ENCODE assay signal across 8 cellular contexts in genomic region chr3:25664066-25664809, GRCh38. TPM values are rescaled to one million over a fixed set of nuclear protein-coding genes. Genes with fewer than 3 reads are reported as not detected.
A peak's percentile ranks its signal among the peaks of the same experiment; 100 is the strongest.
DNase-seq lines count a peak whose midpoint lies in the region; ATAC-seq and TF ChIP-seq lines count a peak whose summit lies in the region.

No MANE protein-coding gene starts in this region.

- peak overlapping the region; percentile 98 for H3K4me3 Mint-ChIP-seq in CD4-positive, alpha-beta T cell

- peaks cover 55% of the 10 kb centered on the region for H3K4me1 Mint-ChIP-seq in CD4-positive, alpha-beta T cell (ENCODE audit: low read depth)

- no peaks in the 10 kb centered on the region for H3K27me3 ChIP-seq in CD4-positive, alpha-beta T cell (ENCODE audit: control insufficient read depth, insufficient read depth, low read length)

- peak; percentile 24 for ATAC-seq in CD4-positive, alpha-beta T cell (ENCODE audit: poor library complexity)
- ATAC-seq in GM19452 (IDR thresholded peaks at IDR 0.05; ENCODE audit: unreplicated experiment) (peak; percentile 34), HG03565 (IDR thresholded peaks at IDR 0.05; ENCODE audit: unreplicated experiment) (peak; percentile 11)
- peak; percentile 28 to 44 for ATAC-seq in activated CD4-positive, CD25-positive, alpha-beta regulatory T cell treated with anti-CD3 and anti-CD28 coated beads, Interleukin-2, amount 50 U/mL, for 24 hours

- intact Hi-C loops in CD4-positive, alpha-beta T cell (cut with DNase I, micrococcal nuclease) = loop anchor here (2.0 kb wide), 2 partner anchors 119 to 121 kb away; partner anchors contain the start of gene NGLY1 (in 1 of the 2)

- H3K27ac ChIP-seq in CD4-positive, alpha-beta T cell (ENCODE audit: low read depth, low read length) = peak overlapping the region; percentile 92

- no peak for TF ChIP-seq CTCF in CD4-positive, alpha-beta T cell (IDR thresholded peaks at IDR 0.05)

- POLR2A ChIA-PET in CD4-positive, alpha-beta T cell (lab: Charles Lee) = interaction anchor here (1.1 to 2.4 kb wide), 2 partner anchors 68 to 119 kb away, joined by 3 to 14 read pairs; partner anchors contain the start of gene NGLY1

- H3K27me3 Mint-ChIP-seq in CD4-positive, alpha-beta T cell = no peaks in the 10 kb centered on the region

- no peaks in the 10 kb centered on the region for H3K9me3 Mint-ChIP-seq in CD4-positive, alpha-beta T cell

- peaks cover 23% of the 10 kb centered on the region for H3K36me3 Mint-ChIP-seq in CD4-positive, alpha-beta T cell (ENCODE audit: low read depth)

- no peaks in the 10 kb centered on the region for H3K9me3 ChIP-seq in CD4-positive, alpha-beta T cell (ENCODE audit: control insufficient read depth, low read length)

- CTCF ChIA-PET in CD4-positive, alpha-beta T cell (lab: Charles Lee) = interaction anchor here (5.7 kb wide), 1 partner anchor 16 kb away, joined by 27 read pairs; no protein-coding TSS in a partner anchor

- peak overlapping the region; percentile 98 for H3K27ac Mint-ChIP-seq in CD4-positive, alpha-beta T cell

- DNase-seq in CD4-positive, alpha-beta T cell = peak; percentile 30 to 63 (median 42)
- peak; percentile 61 for DNase-seq in central memory CD4-positive, alpha-beta T cell
- DNase-seq in kidney tubule cell (ENCODE audit: low spot score) (peak; percentile 67), NCI-H446 treated with DMSO at 0.1 percent for 48 hours (lab: John Stamatoyannopoulos, UW) (no peak)
- peak; percentile 45 to 66 for DNase-seq in stimulated activated CD4-positive, alpha-beta T cell treated with anti-CD3 and anti-CD28 coated beads, Interleukin-1b, Interleukin-23, amount 100 ng/mL, for 4 hours (ENCODE audit: low read depth in 2 of 2)

RNA-seq across cellular contexts. Expression of gene TOP2B, which starts 0.5 kb away (rescaled TPM):
- total RNA-seq in CD4-positive, alpha-beta T cell = 10 to 100 TPM; 79.7 to 80.4 TPM
